Comparison of ENCODE assay signal across 19 cellular contexts in genomic region chr19:40246292-40247073, GRCh38. TPM values are rescaled to one million over a fixed set of nuclear protein-coding genes. Genes with fewer than 3 reads are reported as not detected.
"Had no signal": no experiment of that assay in that cellular context is flagged by ENCODE, and none has a peak within 500 bp of the region (broad histone marks: within the 10 kb centered on the region; RNA-seq: fewer than 3 reads in every experiment).

No MANE protein-coding gene starts in this region.

- H3K9me3 Mint-ChIP-seq: activated naive CD8-positive, alpha-beta T cell treated with anti-CD3 and anti-CD28 coated beads, Interleukin-2, amount 10 ng/mL, durations not matched to agents 7 days and 5 days; effector memory CD8-positive, alpha-beta T cell; naive thymus-derived CD8-positive, alpha-beta T cell had no signal

- H3K27ac Mint-ChIP-seq: activated naive CD8-positive, alpha-beta T cell treated with anti-CD3 and anti-CD28 coated beads, Interleukin-2, amount 10 ng/mL, durations not matched to agents 7 days and 5 days had no signal

- H3K27me3 Mint-ChIP-seq: activated naive CD8-positive, alpha-beta T cell treated with anti-CD3 and anti-CD28 coated beads, Interleukin-2, amount 10 ng/mL, durations not matched to agents 7 days and 5 days; effector memory CD8-positive, alpha-beta T cell; naive thymus-derived CD8-positive, alpha-beta T cell had no signal

- H3K4me3 ChIP-seq: ascending aorta, colonic mucosa, psoas muscle, thoracic aorta, uterus had no signal

- H3K4me1 ChIP-seq: ascending aorta, colonic mucosa had no signal

- H3K36me3 ChIP-seq: colonic mucosa, uterus had no signal

- DNase-seq: activated effector memory CD4-positive, alpha-beta T cell treated with anti-CD3 and anti-CD28 coated beads, Interleukin-2, amount 50 U/mL, for 16 hours; activated naive CD8-positive, alpha-beta T cell treated with anti-CD3 and anti-CD28 coated beads, Interleukin-2, amount 10 ng/mL, durations not matched to agents 7 days and 5 days; colonic mucosa; effector memory CD8-positive, alpha-beta T cell; hypothalamus; left cardiac atrium; naive thymus-derived CD8-positive, alpha-beta T cell; occipital lobe; psoas muscle; stimulated activated CD4-positive, alpha-beta T cell treated with anti-CD3 and anti-CD28 coated beads, Interleukin-12 subunit alpha, Interleukin-12 subunit beta, amount 100 ng/mL, for 4 hours; stimulated activated naive CD4-positive, alpha-beta T cell treated with Interleukin-2 at 50 U/mL for 16 hours; uterus had no signal

- H3K27me3 ChIP-seq: ascending aorta, colonic mucosa, uterus had no signal

- H3K9me3 ChIP-seq: ascending aorta, colonic mucosa, psoas muscle, thoracic aorta, uterus had no signal

- H3K27ac ChIP-seq: ascending aorta, colonic mucosa, psoas muscle, thoracic aorta, uterus had no signal

- ATAC-seq: activated CD4-positive, CD25-positive, alpha-beta regulatory T cell treated with anti-CD3 and anti-CD28 coated beads, Interleukin-2, amount 50 U/mL, for 24 hours; effector memory CD8-positive, alpha-beta T cell; naive thymus-derived CD8-positive, alpha-beta T cell had no signal

- H3K4me3 Mint-ChIP-seq: activated naive CD8-positive, alpha-beta T cell treated with anti-CD3 and anti-CD28 coated beads, Interleukin-2, amount 10 ng/mL, durations not matched to agents 7 days and 5 days; effector memory CD8-positive, alpha-beta T cell; naive thymus-derived CD8-positive, alpha-beta T cell had no signal

RNA-seq across cellular contexts. Expression of gene CCNP, which starts 20.0 kb away (rescaled TPM):
- total RNA-seq: ascending aorta, mononuclear cell, psoas muscle had no signal

RNA-seq across cellular contexts. Expression of gene TTC9B, which starts 28.3 kb away (rescaled TPM):
- total RNA-seq: activated naive CD8-positive, alpha-beta T cell treated with anti-CD3 and anti-CD28 coated beads, Interleukin-2, amount 10 ng/mL, durations not matched to agents 7 days and 5 days; ascending aorta; cardiac septum; epithelial cell of proximal tubule; left cardiac atrium; naive thymus-derived CD8-positive, alpha-beta T cell; psoas muscle; T-helper 2 cell treated with Interferon-gamma antibody and Interleukin-4, amounts not matched to agents 100 ng/mL and 5 ng/mL, for 36 hours; thoracic aorta; uterus had no signal
- polyA plus RNA-seq: naive thymus-derived CD8-positive, alpha-beta T cell had no signal
